Comparison of ENCODE assay signal across 10 cellular contexts in genomic region chr11:14974021-14974698, GRCh38. TPM values are rescaled to one million over a fixed set of nuclear protein-coding genes. Genes with fewer than 3 reads are reported as not detected.
DNase-seq lines count a peak whose midpoint lies in the region; ATAC-seq, FAIRE-seq and TF ChIP-seq lines count a peak whose summit lies in the region.
"Had no signal": no experiment of that assay in that cellular context is flagged by ENCODE, and none has a peak within 500 bp of the region (broad histone marks: within the 10 kb centered on the region; RNA-seq: fewer than 3 reads in every experiment).

No MANE protein-coding gene starts in this region.

- TF ChIP-seq CTCF in CD8-positive, alpha-beta T cell (IDR thresholded peaks at IDR 0.05) = no peak
- TF ChIP-seq CTCF in H1 (IDR thresholded peaks at IDR 0.05; ENCODE audit: control extremely low read depth in 1 of 3, insufficient read depth in 1 of 3, low read depth in 1 of 3, low read length in 3 of 3) (no peak), neural crest cell (conservative IDR thresholded peaks at IDR 0.05) (no peak)

- H3K23ac ChIP-seq in H1 (ENCODE audit: insufficient read length) = no peak overlapping the region

- no peak overlapping the region for H2BK120ac ChIP-seq in H1 (replicated peaks; ENCODE audit: low read depth, low read length)

- no peaks in the 10 kb centered on the region for H3K79me2 ChIP-seq in H1 (ENCODE audit: control insufficient read depth in 1 of 2, insufficient read depth in 2 of 2, low read length in 2 of 2)

- peaks cover 29% of the 10 kb centered on the region for H3K4me1 ChIP-seq in CD8-positive, alpha-beta T cell (ENCODE audit: insufficient read depth, low read length)
- peaks cover 4% of the 10 kb centered on the region for H3K4me1 ChIP-seq in NT2/D1 (ENCODE audit: insufficient read depth, insufficient read length)
- peaks cover 11 to 27% (median 16%) of the 10 kb centered on the region in 4 experiments for H3K4me1 ChIP-seq in H1 (replicated peaks in 1 of 4; ENCODE audit: control insufficient read depth in 3 of 4, insufficient read depth in 4 of 4, low read length in 3 of 4)

- H3K79me1 ChIP-seq in H1 (ENCODE audit: low read depth, low read length) = no peaks in the 10 kb centered on the region

- no peak for TF ChIP-seq EP300 in H1 (IDR thresholded peaks at IDR 0.05; ENCODE audit: borderline replicate concordance in 1 of 2, low read depth in 2 of 2, low read length in 2 of 2)

- no peaks in the 10 kb centered on the region for H3K9me3 Mint-ChIP-seq in CD8-positive, alpha-beta T cell
- H3K9me3 Mint-ChIP-seq in neural crest cell = no peaks in the 10 kb centered on the region

- H3K4me2 ChIP-seq in H1 (ENCODE audit: insufficient read depth in 1 of 2, low read depth in 2 of 2, low read length in 2 of 2) = peak overlapping the region; percentile 82 to 97

- no peak overlapping the region for H3K27ac ChIP-seq in CD8-positive, alpha-beta T cell (ENCODE audit: low read depth, low read length)
- H3K27ac ChIP-seq in H1 (ENCODE audit: low read depth, low read length) = no peak overlapping the region
- H3K27ac ChIP-seq: neutrophil had no signal

- TF ChIP-seq RAD21 in H1 (IDR thresholded peaks at IDR 0.05 in 1 of 2, conservative IDR thresholded peaks at IDR 0.05 in 1 of 2; ENCODE audit: low read depth in 2 of 2, low read length in 2 of 2) = no peak

- H2AK5ac ChIP-seq in H1 (ENCODE audit: low read depth, low read length) = no peak overlapping the region

- H3K4me1 Mint-ChIP-seq in CD8-positive, alpha-beta T cell (ENCODE audit: low read depth) = peaks cover 31% of the 10 kb centered on the region
- peaks cover 30% of the 10 kb centered on the region for H3K4me1 Mint-ChIP-seq in neural crest cell

- peak overlapping the region; percentile 22 for H3K9ac ChIP-seq in NT2/D1 (ENCODE audit: insufficient read length, low read depth)
- H3K9ac ChIP-seq in H1 (replicated peaks in 1 of 4; ENCODE audit: extremely low read depth in 1 of 4, low read depth in 3 of 4, low read length in 3 of 4) = no peak overlapping the region

- no peak overlapping the region for H3K14ac ChIP-seq in H1 (ENCODE audit: insufficient read length)

- H2BK5ac ChIP-seq in H1 (ENCODE audit: low read depth, low read length) = no peak overlapping the region

- no peak for FAIRE-seq in H1 (lab: Jason Lieb, UNC)

- no peak overlapping the region for H4K5ac ChIP-seq in H1 (ENCODE audit: insufficient read length, low read depth, low read length)

- no peak for TF ChIP-seq POLR2A in H1 (IDR thresholded peaks at IDR 0.05; ENCODE audit: control extremely low read depth in 1 of 2, low read depth in 2 of 2, low read length in 2 of 2)

- peak overlapping the region; percentile 59 for H3K4me3 ChIP-seq in CD8-positive, alpha-beta T cell (ENCODE audit: low read depth, low read length)
- H3K4me3 ChIP-seq in NT2/D1 (ENCODE audit: insufficient read length, low read depth) (peak overlapping the region; percentile 38), H1 (ENCODE audit: extremely low read depth in 1 of 4, insufficient read depth in 2 of 4, low read depth in 3 of 4, low read length in 4 of 4) (peak overlapping the region; percentile 10 to 55 (median 32); a peak in 5 of 8 replicates)

- H2BK12ac ChIP-seq in H1 (ENCODE audit: low read depth, low read length) = no peak overlapping the region

- H2BK15ac ChIP-seq in H1 (ENCODE audit: low read length) = no peak overlapping the region

- H3K36me3 Mint-ChIP-seq in CD8-positive, alpha-beta T cell = no peaks in the 10 kb centered on the region
- no peaks in the 10 kb centered on the region for H3K36me3 Mint-ChIP-seq in neural crest cell (ENCODE audit: low read depth)

- H3K4me3 Mint-ChIP-seq in CD8-positive, alpha-beta T cell = peak overlapping the region; percentile 83
- H3K4me3 Mint-ChIP-seq in neural crest cell = peak overlapping the region; percentile 76

- peaks cover 12% of the 10 kb centered on the region for H3K23me2 ChIP-seq in H1 (ENCODE audit: low read depth, low read length)

- no peak overlapping the region for H2AFZ ChIP-seq in H1 (ENCODE audit: low read length)

- no peak overlapping the region for H3K56ac ChIP-seq in H1 (replicated peaks; ENCODE audit: insufficient read length, low read depth, low read length)

- CTCF ChIA-PET in CD8-positive, alpha-beta T cell (lab: Charles Lee) = interaction anchor here (0.6 to 2.3 kb wide), 13 partner anchors 8 to 1216 kb away, joined by 3 to 12 read pairs (median 3); no protein-coding TSS in a partner anchor
- CTCF ChIA-PET in H1 (lab: Charles Lee; ENCODE audit: partially characterized antibody) (interaction anchor here (0.6 to 5.4 kb wide), 50 partner anchors 8 to 1735 kb away, joined by 3 to 83 read pairs (median 4); partner anchors contain the start of genes CALCB and CYP2R1), HEK293T (lab: Yijun Ruan, JAX) (interaction anchor here (0.6 to 3.9 kb wide), 5 partner anchors 30 to 190 kb away, joined by 3 to 36 read pairs (median 3); partner anchors contain the start of gene CALCB)

- H4K91ac ChIP-seq in H1 (replicated peaks; ENCODE audit: insufficient read length, low read length) = no peak overlapping the region

- H4K8ac ChIP-seq in H1 (ENCODE audit: extremely low read depth, insufficient read depth, low read length) = no peak overlapping the region

- H3K36me3 ChIP-seq in CD8-positive, alpha-beta T cell (ENCODE audit: insufficient read depth, low read length) = no peaks in the 10 kb centered on the region
- H3K36me3 ChIP-seq in NT2/D1 (ENCODE audit: insufficient read depth, insufficient read length, low read length) (no peaks in the 10 kb centered on the region), H1 (ENCODE audit: control insufficient read depth in 2 of 4, insufficient read depth in 4 of 4, low read length in 3 of 4) (no peaks in the 10 kb centered on the region)
- H3K36me3 ChIP-seq: neutrophil had no signal

- WGBS in H1 (ENCODE audit: extremely low coverage in 1 of 2, insufficient coverage in 1 of 2, insufficient read length in 1 of 2, insufficient replicate concordance in 2 of 2, low coverage in 1 of 2, low lambda C conversion rate in 2 of 2, missing lambda C conversion rate in 1 of 2), 2 experiments = 8% methylated on average over 40 of the region's 40 CpGs; no CpG with 5 or more reads in 1 of the 2 experiments

- no peak for DNase-seq in CD8-positive, alpha-beta T cell
- DNase-seq in NT2/D1 (ENCODE audit: low read depth, low spot score) = no peak
- peak in 1 of 2 experiments; percentile 68 for DNase-seq in H1 (ENCODE audit: low read depth in 1 of 2, low spot score in 2 of 2)
- DNase-seq in neural crest cell (ENCODE audit: low read depth, low spot score) = no peak
- no peak for DNase-seq in HEK293T (ENCODE audit: extremely low spot score)

- peak; percentile 42 for ATAC-seq in CD8-positive, alpha-beta T cell
- ATAC-seq in GM18858 (IDR thresholded peaks at IDR 0.05; ENCODE audit: unreplicated experiment) = no peak
- ATAC-seq in GM21390 (IDR thresholded peaks at IDR 0.05; ENCODE audit: unreplicated experiment) = no peak
- ATAC-seq in HG02588 (IDR thresholded peaks at IDR 0.05; ENCODE audit: unreplicated experiment) = no peak

- H3K27me3 ChIP-seq in CD8-positive, alpha-beta T cell (ENCODE audit: insufficient read depth, low read length) = peaks cover 22% of the 10 kb centered on the region
- H3K27me3 ChIP-seq in NT2/D1 (ENCODE audit: insufficient read depth, insufficient read length) (peaks cover 68% of the 10 kb centered on the region), H1 (replicated peaks in 1 of 4; ENCODE audit: control insufficient read depth in 3 of 4, extremely low read depth in 1 of 4, insufficient read depth in 3 of 4, low read length in 3 of 4) (peaks cover 51 to 78% (median 63%) of the 10 kb centered on the region in 4 experiments)

- no peak overlapping the region for H3K4ac ChIP-seq in H1 (replicated peaks; ENCODE audit: insufficient read length, low read depth, low read length)

- H3K27ac Mint-ChIP-seq in CD8-positive, alpha-beta T cell = no peak overlapping the region
- H3K27ac Mint-ChIP-seq in neural crest cell (ENCODE audit: unreplicated experiment) = no peak overlapping the region

- H4K20me1 ChIP-seq in H1 (replicated peaks in 1 of 2; ENCODE audit: control insufficient read depth in 1 of 2, insufficient read depth in 2 of 2, low read length in 2 of 2) = peaks cover 3 to 10% of the 10 kb centered on the region in 2 experiments

- H3K18ac ChIP-seq in H1 (ENCODE audit: extremely low read depth, low read length) = no peak overlapping the region

- POLR2A ChIA-PET in CD8-positive, alpha-beta T cell (lab: Charles Lee) = no interaction called here
- POLR2A ChIA-PET in H1 (lab: Charles Lee; ENCODE audit: partially characterized antibody) = interaction anchor here (0.8 to 1.6 kb wide), 4 partner anchors 27 to 1076 kb away, joined by 3 to 4 read pairs (median 3); no protein-coding TSS in a partner anchor
- POLR2A ChIA-PET in HEK293T (lab: Yijun Ruan, JAX) = interaction anchor here (2.3 kb wide), 1 partner anchor 100 kb away, joined by 9 read pairs; the partner anchor contains the start of gene CALCB

- no peaks in the 10 kb centered on the region for H3K9me3 ChIP-seq in CD8-positive, alpha-beta T cell (ENCODE audit: low read length)
- H3K9me3 ChIP-seq in NT2/D1 (ENCODE audit: insufficient read depth, low read length) = no peaks in the 10 kb centered on the region
- no peaks in the 10 kb centered on the region for H3K9me3 ChIP-seq in H1 (ENCODE audit: insufficient read depth in 2 of 2, low read depth in 1 of 2, low read length in 1 of 2)
- H3K9me3 ChIP-seq: neutrophil had no signal

- peaks cover 73% of the 10 kb centered on the region for H3K27me3 Mint-ChIP-seq in CD8-positive, alpha-beta T cell (ENCODE audit: low read depth)
- peaks cover 95% of the 10 kb centered on the region for H3K27me3 Mint-ChIP-seq in neural crest cell (ENCODE audit: low read depth)

- intact Hi-C loops in CD8-positive, alpha-beta T cell (cut with DNase I, micrococcal nuclease) = loop anchor here (1.0 to 2.0 kb wide), 2 partner anchors 101 kb away; no protein-coding TSS in a partner anchor

- H2BK20ac ChIP-seq in H1 (ENCODE audit: low read length) = no peak overlapping the region

TF ChIP-seq in H1, 55 proteins besides CTCF, POLR2A, EP300 and RAD21 (continues in another document):
- TF ChIP-seq EZH2 (IDR thresholded peaks at IDR 0.05; ENCODE audit: low read depth, low read length, severe bottlenecking) = peak; percentile 86

TF ChIP-seq in HEK293T, 16 proteins besides CTCF, POLR2A, EP300 and RAD21 (continues in another document):
- no peak for TF ChIP-seq ELF4 (IDR thresholded peaks at IDR 0.05)
- TF ChIP-seq FOXK2 (IDR thresholded peaks at IDR 0.05) = no peak
- TF ChIP-seq SUZ12 (IDR thresholded peaks at IDR 0.05) = no peak

RNA-seq across cellular contexts. Expression of gene CALCA, which starts 2.0 kb away (rescaled TPM):
- total RNA-seq in CD8-positive, alpha-beta T cell = not detected
- 0.50 and 0.61 TPM in 2 replicates for total RNA-seq in H1 (2021; fragmentation: NEBNext Ultra II Directional; extraction: Animal tissue kit (Norgen Biotek cat#: 25700))
- 0.73 and 1.4 TPM in 2 replicates for polyA plus RNA-seq in H1 (2011; rRNA removed)
- polyA plus RNA-seq in H1 (2011; cell fraction: cytosol; rRNA removed) = 1.7 TPM
- 1.5 TPM for polyA plus RNA-seq in H1 (2011; cell fraction: nucleus; rRNA removed)
- polyA plus RNA-seq in H1 (2012, experiment 1 of 2) = 0.71 to 1.8 TPM (median 1.00 TPM) in 4 replicates
- 3.9 TPM for polyA plus RNA-seq in H1 (2012, experiment 2 of 2)
- 0.45 TPM for polyA plus RNA-seq in H1 (2013, experiment 1 of 2)
- 0.98 TPM for polyA plus RNA-seq in H1 (2013, experiment 2 of 2)
- polyA minus RNA-seq in H1 (2011; rRNA and poly(A)+ RNA removed) = 0.22 and 0.68 TPM in 2 replicates
- not detected for polyA minus RNA-seq in H1 (2011; cell fraction: cytosol; rRNA and poly(A)+ RNA removed)
- 1.9 TPM for polyA minus RNA-seq in H1 (2011; cell fraction: nucleus; rRNA and poly(A)+ RNA removed)
- not detected in 2 replicates for total RNA-seq in neural crest cell
- total RNA-seq: LHCN-M2 had no signal
